23 cellular contexts compared by ENCODE assay signal in the genomic region with DNA sequence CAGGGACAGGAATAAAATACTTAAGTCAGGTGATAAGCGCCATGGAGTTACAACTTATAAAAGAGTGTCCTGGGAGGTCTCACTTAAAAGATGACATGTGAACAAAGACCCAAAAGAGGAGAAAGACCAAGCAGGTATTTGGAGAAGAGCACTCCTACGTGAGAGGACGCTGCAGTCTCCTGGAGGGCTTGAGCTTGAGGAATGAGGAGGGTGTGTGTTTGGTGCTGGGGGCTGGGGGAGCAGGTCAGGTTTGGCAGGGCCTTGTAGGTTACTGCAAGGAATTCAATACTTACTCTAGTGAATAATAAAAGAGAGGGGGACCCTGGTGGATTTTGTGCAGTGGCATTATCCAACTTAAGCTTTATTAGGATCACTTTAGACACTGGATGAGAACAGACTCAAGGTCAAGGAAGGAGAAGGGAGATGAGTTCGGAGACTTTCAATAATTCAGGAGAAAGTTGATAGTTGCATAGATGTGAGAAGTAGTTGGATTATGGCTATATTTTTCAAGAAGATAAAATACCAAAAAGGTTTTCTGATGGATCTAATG. TPM values are rescaled to one million over a fixed set of nuclear protein-coding genes. Genes with fewer than 3 reads are reported as not detected.
DNase-seq lines count a peak whose midpoint lies in the region; ATAC-seq, FAIRE-seq and TF ChIP-seq lines count a peak whose summit lies in the region.
"Had no signal": no experiment of that assay in that cellular context is flagged by ENCODE, and none has a peak within 500 bp of the region (broad histone marks: within the 10 kb centered on the region; RNA-seq: fewer than 3 reads in every experiment).

No MANE protein-coding gene starts in this region.

- H3K4me1 ChIP-seq in cardiac muscle cell (ENCODE audit: low read depth) (peaks cover 20% of the 10 kb centered on the region), ectodermal cell (ENCODE audit: control insufficient read depth, insufficient read depth, low read length) (peaks cover 25% of the 10 kb centered on the region)

- no peak for TF ChIP-seq CTCF in cardiac muscle cell (IDR thresholded peaks at IDR 0.05; ENCODE audit: low read depth, low read length)

- intact Hi-C loops in Right ventricle myocardium superior (cut with DNase I): no loop called here

- H3K27me3 ChIP-seq in cardiac muscle cell (no peaks in the 10 kb centered on the region), ectodermal cell (ENCODE audit: control insufficient read depth, insufficient read depth, low read length, poor library complexity, severe bottlenecking) (no peaks in the 10 kb centered on the region)

- no peak for DNase-seq in cardiac muscle cell (ENCODE audit: low read depth in 1 of 2, low spot score in 1 of 2)
- no peak for DNase-seq in Right ventricle myocardium superior
- peak; percentile 27 for DNase-seq in iPS-NIHi11 (ENCODE audit: low spot score)
- DNase-seq in NCI-H345 (lab: John Stamatoyannopoulos, UW): no peak
- no peak for DNase-seq in frontal cortex (ENCODE audit: low spot score in 2 of 2)
- DNase-seq in stimulated activated CD4-positive, alpha-beta T cell treated with anti-CD3 and anti-CD28 coated beads, Interleukin-12 subunit alpha, Interleukin-12 subunit beta, amount 100 ng/mL, for 4 hours: no peak
- DNase-seq: AML-193, DMS 273 treated with DMSO at 0.1 percent for 48 hours, DND-41, NCI-H1105 treated with DMSO at 0.1 percent for 48 hours, NCI-H187, NCI-H2107, NCI-H510A treated with DMSO at 0.1 percent for 48 hours, NCI-H774 had no signal

- no peaks in the 10 kb centered on the region for H3K36me3 ChIP-seq in cardiac muscle cell
- H3K36me3 ChIP-seq in ectodermal cell (ENCODE audit: control insufficient read depth, insufficient read depth, low read length): no peaks in the 10 kb centered on the region

- H3K4me3 ChIP-seq in cardiac muscle cell (no peak overlapping the region), ectodermal cell (ENCODE audit: insufficient read depth, low read depth, low read length) (no peak overlapping the region)
- H3K4me3 ChIP-seq: SK-N-MC had no signal

- FAIRE-seq in frontal cortex (lab: Jason Lieb, UNC): no peak
- FAIRE-seq: G401.6, RCC 7860 had no signal

- H3K27ac ChIP-seq in cardiac muscle cell (peak overlapping the region; percentile 69), ectodermal cell (ENCODE audit: insufficient read depth, low read depth, low read length, poor library complexity, severe bottlenecking) (peak overlapping the region; percentile 23)
- H3K27ac ChIP-seq: 22Rv1, C4-2B, SK-N-MC had no signal

- no peak for ATAC-seq in Right ventricle myocardium superior (ENCODE audit: poor library complexity)
- ATAC-seq in GM21381 (IDR thresholded peaks at IDR 0.05; ENCODE audit: unreplicated experiment): no peak
- ATAC-seq: Right ventricle myocardium inferior had no signal

- WGBS in ectodermal cell, 2 experiments: 42% methylated on average over 4 of the region's 4 CpGs

- H3K9me3 ChIP-seq in cardiac muscle cell (ENCODE audit: low read depth) (no peaks in the 10 kb centered on the region), ectodermal cell (ENCODE audit: control insufficient read depth, low read length) (no peaks in the 10 kb centered on the region)

RNA-seq across cellular contexts. Expression of a gene that starts 32.4 kb away (rescaled TPM):
- total RNA-seq in cardiac muscle cell (26.4 and 55.1 TPM in 2 replicates), Right ventricle myocardium superior (22.5 TPM), frontal cortex (75.4 TPM)
- 32.6 and 32.8 TPM in 2 replicates for polyA plus RNA-seq in cardiac muscle cell
- 15.1 TPM for polyA plus RNA-seq in ectodermal cell (2013, experiment 1 of 4)
- polyA plus RNA-seq in ectodermal cell (2013, experiment 2 of 4): 11.0 TPM
- polyA plus RNA-seq in ectodermal cell (2013, experiment 3 of 4): 10.2 TPM
- polyA plus RNA-seq in ectodermal cell (2013, experiment 4 of 4): 9.5 TPM
- total RNA-seq: OCI-LY7 had no signal
